Comparison of ENCODE assay signal across 8 cellular contexts in the genomic region with DNA sequence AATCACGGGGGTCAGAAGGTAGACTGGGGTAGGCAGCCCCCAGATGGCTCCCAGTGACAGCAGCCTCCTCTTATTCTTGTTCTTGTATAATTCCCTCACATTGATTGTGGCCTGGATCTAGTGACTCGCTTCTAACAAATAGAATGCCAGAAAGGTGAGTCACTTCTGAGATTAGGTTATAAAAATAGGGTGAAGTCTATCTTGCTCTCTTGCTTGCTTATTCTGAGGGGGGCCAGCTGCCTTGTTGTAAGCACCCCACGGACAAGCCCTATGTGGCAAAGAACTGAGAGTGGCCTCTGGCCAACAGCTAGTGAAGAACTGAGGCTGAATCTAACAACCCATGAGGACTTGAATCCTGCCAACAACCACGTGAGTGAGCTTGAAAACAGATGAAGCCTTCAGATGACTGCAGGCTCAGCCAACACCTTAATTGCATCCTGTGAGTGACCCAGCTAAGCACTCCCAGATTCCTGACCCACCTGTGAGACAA. TPM values are rescaled to one million over a fixed set of nuclear protein-coding genes. Genes with fewer than 3 reads are reported as not detected.
DNase-seq lines count a peak whose midpoint lies in the region; ATAC-seq and TF ChIP-seq lines count a peak whose summit lies in the region.

No MANE protein-coding gene starts in this region.

- WGBS in mammary epithelial cell (ENCODE audit: low coverage, missing lambda C conversion rate) = 4% methylated on average over 4 of the region's 4 CpGs
- 10 to 16% methylated on average over 4 of the region's 4 CpGs for WGBS in aorta, 2 donors

- H3K9me3 ChIP-seq in mammary epithelial cell (replicated peaks; ENCODE audit: insufficient read depth, low read length) (no peaks in the 10 kb centered on the region), aorta (ENCODE audit: control insufficient read depth, low read length) (no peaks in the 10 kb centered on the region)

- no peak for TF ChIP-seq CTCF in mammary epithelial cell (conservative IDR thresholded peaks at IDR 0.05 in 1 of 2, IDR thresholded peaks at IDR 0.05 in 1 of 2; ENCODE audit: extremely low read depth in 1 of 2, insufficient read depth in 1 of 2, low read depth in 1 of 2, low read length in 2 of 2)

- BruUV-seq in mammary epithelial cell (replicated peaks; lab: Mats Ljungman, UMichigan) = TSS peak; percentile 82

- H3K36me3 Mint-ChIP-seq in activated naive CD8-positive, alpha-beta T cell treated with anti-CD3 and anti-CD28 coated beads, Interleukin-2, amount 50 U/mL, for 24 hours (ENCODE audit: low read depth) = no peaks in the 10 kb centered on the region
- H3K36me3 Mint-ChIP-seq in activated naive CD8-positive, alpha-beta T cell treated with anti-CD3 and anti-CD28 coated beads for 36 hours = peaks cover 3% of the 10 kb centered on the region

- dilution Hi-C loops in mammary epithelial cell (cut with HindIII; ENCODE audit: low sequenced_read_pairs) = no loop called here

- no peak overlapping the region for H3K27ac Mint-ChIP-seq in activated naive CD8-positive, alpha-beta T cell treated with anti-CD3 and anti-CD28 coated beads, Interleukin-2, amount 50 U/mL, for 24 hours
- no peak overlapping the region for H3K27ac Mint-ChIP-seq in activated naive CD8-positive, alpha-beta T cell treated with anti-CD3 and anti-CD28 coated beads for 36 hours

- peak; percentile 46 for ATAC-seq in activated naive CD8-positive, alpha-beta T cell treated with anti-CD3 and anti-CD28 coated beads, Interleukin-2, amount 50 U/mL, for 24 hours
- peak; percentile 56 for ATAC-seq in aorta (ENCODE audit: low FRiP score)
- ATAC-seq in HG02759 (IDR thresholded peaks at IDR 0.05; ENCODE audit: unreplicated experiment) = no peak

- H3K4me3 Mint-ChIP-seq in activated naive CD8-positive, alpha-beta T cell treated with anti-CD3 and anti-CD28 coated beads, Interleukin-2, amount 50 U/mL, for 24 hours = no peak overlapping the region
- H3K4me3 Mint-ChIP-seq in activated naive CD8-positive, alpha-beta T cell treated with anti-CD3 and anti-CD28 coated beads for 36 hours = no peak overlapping the region

- H3K9me3 Mint-ChIP-seq in activated naive CD8-positive, alpha-beta T cell treated with anti-CD3 and anti-CD28 coated beads, Interleukin-2, amount 50 U/mL, for 24 hours = peaks cover 9% of the 10 kb centered on the region
- H3K9me3 Mint-ChIP-seq in activated naive CD8-positive, alpha-beta T cell treated with anti-CD3 and anti-CD28 coated beads for 36 hours = peaks cover 5% of the 10 kb centered on the region

- no peaks in the 10 kb centered on the region for H3K27me3 Mint-ChIP-seq in activated naive CD8-positive, alpha-beta T cell treated with anti-CD3 and anti-CD28 coated beads, Interleukin-2, amount 50 U/mL, for 24 hours
- H3K27me3 Mint-ChIP-seq in activated naive CD8-positive, alpha-beta T cell treated with anti-CD3 and anti-CD28 coated beads for 36 hours = no peaks in the 10 kb centered on the region

- no peaks in the 10 kb centered on the region for H3K79me2 ChIP-seq in mammary epithelial cell (ENCODE audit: insufficient read depth, low read length)

- no peaks in the 10 kb centered on the region for H4K20me1 ChIP-seq in mammary epithelial cell (ENCODE audit: insufficient read depth, low read length)

- in situ Hi-C loops in mammary epithelial cell (cut with MboI; ENCODE audit: low sequenced_read_pairs in 2 of 2) = no loop called here

- no peaks in the 10 kb centered on the region for H3K36me3 ChIP-seq in mammary epithelial cell (ENCODE audit: insufficient read depth, low read length)
- no peaks in the 10 kb centered on the region for H3K36me3 ChIP-seq in aorta (ENCODE audit: control insufficient read depth in 1 of 2, insufficient read depth in 2 of 2, low read length in 1 of 2)

- peak overlapping the region; percentile 82 for H3K4me2 ChIP-seq in mammary epithelial cell (ENCODE audit: insufficient read depth, low read depth, low read length)

- CTCF ChIA-PET in mammary epithelial cell (lab: Charles Lee; ENCODE audit: low non-redundant PET) = no interaction called here

- peak overlapping the region; percentile 83 for H3K27ac ChIP-seq in mammary epithelial cell (ENCODE audit: insufficient read depth, low read depth, low read length)
- H3K27ac ChIP-seq in aorta (ENCODE audit: low read depth in 1 of 2, low read length in 2 of 2) = peak overlapping the region in 1 of 2 donors; percentile 8

- peaks cover 4% of the 10 kb centered on the region for H3K4me1 Mint-ChIP-seq in activated naive CD8-positive, alpha-beta T cell treated with anti-CD3 and anti-CD28 coated beads, Interleukin-2, amount 50 U/mL, for 24 hours
- H3K4me1 Mint-ChIP-seq in activated naive CD8-positive, alpha-beta T cell treated with anti-CD3 and anti-CD28 coated beads for 36 hours = peaks cover 5% of the 10 kb centered on the region

- peak overlapping the region in 2 of 3 experiments; percentile 14 to 15 for H3K4me3 ChIP-seq in mammary epithelial cell (replicated peaks in 1 of 3; ENCODE audit: insufficient read depth in 1 of 3, low read depth in 2 of 3, low read length in 3 of 3)
- H3K4me3 ChIP-seq in aorta (ENCODE audit: low read length in 2 of 2) = no peak overlapping the region

- intact Hi-C loops in mammary epithelial cell (cut with micrococcal nuclease) (loop anchor here (5.0 kb wide), 1 partner anchor 82 kb away; the partner anchor contains the start of gene RNF103), aorta (cut with DNase I) (no loop called here)

- peak overlapping the region; percentile 86 for H2AFZ ChIP-seq in mammary epithelial cell (ENCODE audit: low read depth, low read length)

- no peak for DNase-seq in activated naive CD8-positive, alpha-beta T cell treated with anti-CD3 and anti-CD28 coated beads, Interleukin-2, amount 50 U/mL, for 24 hours
- DNase-seq in activated naive CD8-positive, alpha-beta T cell treated with anti-CD3 and anti-CD28 coated beads for 36 hours = no peak
- DNase-seq in mammary epithelial cell (peak; percentile 82), kidney glomerular epithelial cell (lab: John Stamatoyannopoulos, UW) (peak; percentile 71), aorta (peak in 1 of 2 donors; percentile 45), GOT3 (lab: John Stamatoyannopoulos, UW) (no peak), T-helper 1 cell (no peak)

- peak overlapping the region; percentile 57 for H3K9ac ChIP-seq in mammary epithelial cell (ENCODE audit: insufficient read depth, low read length)

- H3K4me1 ChIP-seq in mammary epithelial cell (ENCODE audit: insufficient read depth, low read length) (peaks cover 23% of the 10 kb centered on the region), aorta (ENCODE audit: control insufficient read depth in 1 of 2, insufficient read depth in 2 of 2, low read length in 2 of 2) (no peaks in the 10 kb centered on the region)

- H3K27me3 ChIP-seq in mammary epithelial cell (ENCODE audit: insufficient read depth, low read length) (no peaks in the 10 kb centered on the region), aorta (ENCODE audit: control insufficient read depth in 1 of 2, insufficient read depth in 2 of 2, low read length in 1 of 2) (no peaks in the 10 kb centered on the region)

RNA-seq across cellular contexts. Expression of gene RMND5A, which starts 15.6 kb away (rescaled TPM):
- 10 to 100 TPM; 63.4 to 65.9 TPM for total RNA-seq in activated naive CD8-positive, alpha-beta T cell treated with anti-CD3 and anti-CD28 coated beads for 36 hours
- total RNA-seq in mammary epithelial cell (10 to 100 TPM; 32.1 to 47.0 TPM), aorta (10 to 100 TPM; 22.5 to 27.2 TPM)
- polyA plus RNA-seq in mammary epithelial cell (18.8 TPM), aorta (10 to 100 TPM in 1 of 2 donors, 1 to 10 TPM in 1; 7.7 to 12.1 TPM)
- 60.2 TPM for polyA minus RNA-seq in mammary epithelial cell

Comparison
In these comparisons a context has a peak if more than half of its experiments do, and no peak if none do; other contexts are left out.
1. DNase-seq: peak in mammary epithelial cell (single experiment) and kidney glomerular epithelial cell (single experiment); none in activated naive CD8-positive, alpha-beta T cell treated with anti-CD3 and anti-CD28 coated beads, Interleukin-2, amount 50 U/mL, for 24 hours (single experiment), activated naive CD8-positive, alpha-beta T cell treated with anti-CD3 and anti-CD28 coated beads for 36 hours (single experiment), GOT3 (single experiment) and T-helper 1 cell (0 of 5).
2. H3K4me3 ChIP-seq: peak in mammary epithelial cell (2 of 3); none in aorta (0 of 2).